In the genomic region with DNA sequence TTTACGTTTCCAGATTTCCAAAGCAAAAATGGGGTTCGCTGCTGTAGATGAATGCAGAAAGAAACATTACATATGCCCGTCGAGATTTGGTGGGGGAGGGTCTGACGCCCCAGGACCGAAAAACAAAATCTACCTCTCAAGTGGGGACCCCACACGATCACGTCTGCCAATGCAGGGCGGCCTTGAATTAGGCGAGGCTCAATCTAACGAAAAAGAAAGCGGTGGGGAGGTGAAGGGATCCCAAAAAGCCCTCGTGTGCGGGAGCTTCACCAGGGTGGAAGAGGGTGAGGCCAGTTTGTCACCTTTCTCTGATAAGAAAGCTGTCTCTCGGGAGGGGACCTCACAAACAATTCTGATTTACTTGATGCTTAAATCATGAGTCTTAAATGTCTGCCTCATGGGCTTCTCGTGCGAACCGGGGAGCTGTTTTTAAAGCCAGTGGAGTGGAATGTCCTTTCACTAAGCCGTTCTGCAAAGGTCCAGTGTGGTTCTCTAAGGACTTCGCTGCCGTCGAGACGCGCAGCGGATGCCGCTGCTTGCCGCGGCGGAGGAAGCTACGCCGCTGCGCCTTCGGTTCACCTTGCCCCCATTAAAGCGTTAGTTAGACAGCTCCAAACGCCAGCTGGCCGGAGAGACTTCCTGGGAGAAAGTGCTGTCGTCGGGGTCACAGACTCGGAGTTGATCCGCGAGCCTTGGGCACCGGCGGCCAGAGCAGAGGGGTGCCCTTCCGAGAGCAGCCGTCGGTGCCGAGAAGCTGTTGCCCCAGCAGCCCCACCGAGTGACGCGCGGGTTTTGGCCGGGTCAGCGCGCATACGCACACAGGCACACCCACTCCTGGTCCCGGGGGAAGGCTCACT, we compare ENCODE assay signal across 12 cellular contexts. TPM values are rescaled to one million over a fixed set of nuclear protein-coding genes. Genes with fewer than 3 reads are reported as not detected.
A peak's percentile ranks its signal among the peaks of the same experiment; 100 is the strongest.
DNase-seq lines count a peak whose midpoint lies in the region; ATAC-seq, FAIRE-seq and TF ChIP-seq lines count a peak whose summit lies in the region.
"Had no signal": no experiment of that assay in that cellular context is flagged by ENCODE, and none has a peak within 500 bp of the region (broad histone marks: within the 10 kb centered on the region; RNA-seq: fewer than 3 reads in every experiment).

No MANE protein-coding gene starts in this region.

- no peak for ATAC-seq in activated CD8-positive, alpha-beta T cell treated with anti-CD3 and anti-CD28 coated beads, Interleukin-2, amount 10 ng/mL, durations not matched to agents 7 days and 5 days
- ATAC-seq in stimulated activated naive CD8-positive, alpha-beta T cell treated with anti-CD3 and anti-CD28 coated beads, Interleukin-15, Interleukin-2, amounts not matched to agents 100 U/mL and 50 U/mL, for 24 hours: no peak

- H3K27me3 Mint-ChIP-seq in activated naive CD4-positive, alpha-beta T cell treated with anti-CD3 and anti-CD28 coated beads, Interleukin-2, amount 10 ng/mL, durations not matched to agents 7 days and 5 days: peaks cover 97% of the 10 kb centered on the region
- H3K27me3 Mint-ChIP-seq in activated CD8-positive, alpha-beta T cell treated with anti-CD3 and anti-CD28 coated beads, Interleukin-2, amount 10 ng/mL, durations not matched to agents 7 days and 5 days (ENCODE audit: low read depth): peaks cover 67% of the 10 kb centered on the region

- CTCF ChIA-PET in activated naive CD4-positive, alpha-beta T cell treated with anti-CD3 and anti-CD28 coated beads, Interleukin-2, amount 10 ng/mL, durations not matched to agents 7 days and 5 days (lab: Charles Lee): interaction anchor here (0.9 to 4.9 kb wide), 5 partner anchors 11 to 246 kb away, joined by 3 to 28 read pairs (median 4); a partner anchor contains a TSS
- CTCF ChIA-PET in activated CD8-positive, alpha-beta T cell treated with anti-CD3 and anti-CD28 coated beads, Interleukin-2, amount 10 ng/mL, durations not matched to agents 7 days and 5 days (lab: Charles Lee): interaction anchor here (1.0 to 4.4 kb wide), 7 partner anchors 10 to 423 kb away, joined by 3 to 32 read pairs (median 9); a partner anchor contains a TSS

- no peak overlapping the region for H3K9ac ChIP-seq in kidney (ENCODE audit: low read length in 2 of 2)
- H3K9ac ChIP-seq: parathyroid adenoma had no signal

- peaks cover 38% of the 10 kb centered on the region for H3K4me1 Mint-ChIP-seq in activated naive CD4-positive, alpha-beta T cell treated with anti-CD3 and anti-CD28 coated beads, Interleukin-2, amount 10 ng/mL, durations not matched to agents 7 days and 5 days
- peaks cover 39% of the 10 kb centered on the region for H3K4me1 Mint-ChIP-seq in activated CD8-positive, alpha-beta T cell treated with anti-CD3 and anti-CD28 coated beads, Interleukin-2, amount 10 ng/mL, durations not matched to agents 7 days and 5 days (ENCODE audit: low read depth)

- no peak for TF ChIP-seq CTCF in kidney (IDR thresholded peaks at IDR 0.05; ENCODE audit: borderline replicate concordance, extremely low read depth, insufficient read depth)

- no peaks in the 10 kb centered on the region for H3K9me3 Mint-ChIP-seq in activated naive CD4-positive, alpha-beta T cell treated with anti-CD3 and anti-CD28 coated beads, Interleukin-2, amount 10 ng/mL, durations not matched to agents 7 days and 5 days
- H3K9me3 Mint-ChIP-seq in activated CD8-positive, alpha-beta T cell treated with anti-CD3 and anti-CD28 coated beads, Interleukin-2, amount 10 ng/mL, durations not matched to agents 7 days and 5 days (ENCODE audit: insufficient read depth): no peaks in the 10 kb centered on the region

- H3K27ac Mint-ChIP-seq in activated naive CD4-positive, alpha-beta T cell treated with anti-CD3 and anti-CD28 coated beads, Interleukin-2, amount 10 ng/mL, durations not matched to agents 7 days and 5 days: peak overlapping the region; percentile 81
- H3K27ac Mint-ChIP-seq in activated CD8-positive, alpha-beta T cell treated with anti-CD3 and anti-CD28 coated beads, Interleukin-2, amount 10 ng/mL, durations not matched to agents 7 days and 5 days: peak overlapping the region; percentile 43

- no peak overlapping the region for H3K27ac ChIP-seq in kidney (ENCODE audit: low read depth in 2 of 2, low read length in 2 of 2)
- H3K27ac ChIP-seq: C4-2B, parathyroid adenoma had no signal

- H3K36me3 Mint-ChIP-seq in activated naive CD4-positive, alpha-beta T cell treated with anti-CD3 and anti-CD28 coated beads, Interleukin-2, amount 10 ng/mL, durations not matched to agents 7 days and 5 days: peaks cover 3% of the 10 kb centered on the region
- peaks cover 7% of the 10 kb centered on the region for H3K36me3 Mint-ChIP-seq in activated CD8-positive, alpha-beta T cell treated with anti-CD3 and anti-CD28 coated beads, Interleukin-2, amount 10 ng/mL, durations not matched to agents 7 days and 5 days (ENCODE audit: low read depth)

- H3K4me3 ChIP-seq in kidney (ENCODE audit: low read length in 2 of 2): no peak overlapping the region

- POLR2A ChIA-PET in activated CD8-positive, alpha-beta T cell treated with anti-CD3 and anti-CD28 coated beads, Interleukin-2, amount 10 ng/mL, durations not matched to agents 7 days and 5 days (lab: Charles Lee): interaction anchor here (1.3 to 2.1 kb wide), 2 partner anchors 16 to 91 kb away, joined by 3 to 8 read pairs; no protein-coding TSS in a partner anchor

- no peaks in the 10 kb centered on the region for H3K9me3 ChIP-seq in kidney (ENCODE audit: control insufficient read depth in 1 of 2, low read length in 2 of 2)

- intact Hi-C loops in kidney (cut with DNase I): loop anchor here (5.0 kb wide), 1 partner anchor 423 kb away; no protein-coding TSS in a partner anchor

- H3K36me3 ChIP-seq in kidney (ENCODE audit: control insufficient read depth in 1 of 2, insufficient read depth in 2 of 2, low read length in 2 of 2): no peaks in the 10 kb centered on the region

- FAIRE-seq in kidney (lab: Jason Lieb, UNC): no peak

- peaks cover 0 to 28% of the 10 kb centered on the region in 2 donors for H3K4me1 ChIP-seq in kidney (ENCODE audit: control insufficient read depth in 1 of 2, insufficient read depth in 1 of 2, low read depth in 1 of 2, low read length in 2 of 2)

- peak overlapping the region; percentile 53 for H3K4me3 Mint-ChIP-seq in activated naive CD4-positive, alpha-beta T cell treated with anti-CD3 and anti-CD28 coated beads, Interleukin-2, amount 10 ng/mL, durations not matched to agents 7 days and 5 days
- peak overlapping the region; percentile 49 for H3K4me3 Mint-ChIP-seq in activated CD8-positive, alpha-beta T cell treated with anti-CD3 and anti-CD28 coated beads, Interleukin-2, amount 10 ng/mL, durations not matched to agents 7 days and 5 days

- no peak for DNase-seq in activated naive CD4-positive, alpha-beta T cell treated with anti-CD3 and anti-CD28 coated beads, Interleukin-2, amount 10 ng/mL, durations not matched to agents 7 days and 5 days
- no peak for DNase-seq in activated naive CD4-positive, alpha-beta T cell treated with Interleukin-2 at 50 U/mL for 16 hours
- DNase-seq in activated CD8-positive, alpha-beta T cell treated with anti-CD3 and anti-CD28 coated beads, Interleukin-2, amount 10 ng/mL, durations not matched to agents 7 days and 5 days: no peak
- DNase-seq in kidney: peak; percentile 73
- peak; percentile 15 for DNase-seq in stimulated activated naive CD8-positive, alpha-beta T cell treated with anti-CD3 and anti-CD28 coated beads, Interleukin-15, Interleukin-2, amounts not matched to agents 100 U/mL and 50 U/mL, for 24 hours
- DNase-seq in NCI-H1436 (lab: John Stamatoyannopoulos, UW): no peak
- no peak for DNase-seq in NOMO-1 treated with DMSO at 0.1 percent for 48 hours (lab: John Stamatoyannopoulos, UW; ENCODE audit: unreplicated experiment)
- DNase-seq in NAMALWA (ENCODE audit: low spot score): no peak
- DNase-seq: NCI-H2029 had no signal

RNA-seq across cellular contexts. Expression of a gene that starts 1.5 kb away (rescaled TPM):
- total RNA-seq in activated CD8-positive, alpha-beta T cell treated with anti-CD3 and anti-CD28 coated beads, Interleukin-2, amount 10 ng/mL, durations not matched to agents 7 days and 5 days: not detected
- not detected for total RNA-seq in kidney
- not detected for polyA plus RNA-seq in kidney (ENCODE audit: insufficient read depth, low read depth, low replicate concordance)
- total RNA-seq: dermis microvascular lymphatic vessel endothelial cell had no signal

RNA-seq across cellular contexts. Expression of a gene that starts 13.7 kb away (rescaled TPM):
- not detected for total RNA-seq in activated CD8-positive, alpha-beta T cell treated with anti-CD3 and anti-CD28 coated beads, Interleukin-2, amount 10 ng/mL, durations not matched to agents 7 days and 5 days
- total RNA-seq in kidney: 0.25 TPM
- polyA plus RNA-seq in kidney (ENCODE audit: insufficient read depth, low read depth, low replicate concordance): 4.0 TPM
- total RNA-seq: dermis microvascular lymphatic vessel endothelial cell had no signal

RNA-seq across cellular contexts. Expression of a gene that starts 19.9 kb away (rescaled TPM):
- 100 to 1,000 TPM; 265 to 267 TPM for total RNA-seq in activated CD8-positive, alpha-beta T cell treated with anti-CD3 and anti-CD28 coated beads, Interleukin-2, amount 10 ng/mL, durations not matched to agents 7 days and 5 days
- 60.8 TPM for total RNA-seq in kidney
- 49.0 TPM for polyA plus RNA-seq in kidney (ENCODE audit: insufficient read depth, low read depth, low replicate concordance)

Comparison
In these comparisons a context has a peak if more than half of its experiments do, and no peak if none do; other contexts are left out.
1. DNase-seq: peak in kidney (single experiment) and stimulated activated naive CD8-positive, alpha-beta T cell treated with anti-CD3 and anti-CD28 coated beads, Interleukin-15, Interleukin-2, amounts not matched to agents 100 U/mL and 50 U/mL, for 24 hours (single experiment); none in activated naive CD4-positive, alpha-beta T cell treated with anti-CD3 and anti-CD28 coated beads, Interleukin-2, amount 10 ng/mL, durations not matched to agents 7 days and 5 days (single experiment), activated naive CD4-positive, alpha-beta T cell treated with Interleukin-2 at 50 U/mL for 16 hours (single experiment), activated CD8-positive, alpha-beta T cell treated with anti-CD3 and anti-CD28 coated beads, Interleukin-2, amount 10 ng/mL, durations not matched to agents 7 days and 5 days (single experiment), NCI-H1436 (single experiment), NOMO-1 treated with DMSO at 0.1 percent for 48 hours (single experiment) and NAMALWA (single experiment).